8 cellular contexts compared by ENCODE assay signal in genomic region chr2:26345554-26346453, GRCh38. TPM values are rescaled to one million over a fixed set of nuclear protein-coding genes. Genes with fewer than 3 reads are reported as not detected.
DNase-seq lines count a peak whose midpoint lies in the region; ATAC-seq, FAIRE-seq and TF ChIP-seq lines count a peak whose summit lies in the region.

SELENOI (plus strand) TSS chr2:26346143; CDS start chr2:26346233, 90 bp downstream.

- DNase-seq in COLO829 (ENCODE audit: low spot score) (peak; percentile 93), HTR-8/SVneo (ENCODE audit: insufficient read length, low spot score) (peak; percentile 97), NOMO-1 treated with dmso at 0.1 percent for 144 hours (lab: John Stamatoyannopoulos, UW; ENCODE audit: unreplicated experiment) (peak; percentile 97), H1 (ENCODE audit: low read depth in 1 of 2, low spot score in 2 of 2) (peak; percentile 97 to 100), memory B cell (ENCODE audit: low spot score in 2 of 2) (peak; percentile 98 to 100)
- peak; percentile 93 to 100 (median 98) for DNase-seq in activated CD8-positive, alpha-beta memory T cell treated with anti-CD3 and anti-CD28 coated beads for 48 hours (ENCODE audit: low read depth in 2 of 3, low spot score in 2 of 3)
- DNase-seq in stimulated activated CD8-positive, alpha-beta memory T cell treated with anti-CD3 and anti-CD28 coated beads, Interleukin-12 subunit alpha, Interleukin-12 subunit beta, amount 100 ng/mL, for 24 hours (ENCODE audit: extremely low read depth): peak; percentile 98

- peak within 1 kb of the TSS; percentile 10 for H2BK120ac ChIP-seq in H1 (replicated peaks; ENCODE audit: low read depth, low read length)

- H2BK5ac ChIP-seq in H1 (ENCODE audit: low read depth, low read length): peak within 1 kb of the TSS; percentile 99

- peak within 1 kb of the TSS; percentile 93 for H4K5ac ChIP-seq in H1 (ENCODE audit: insufficient read length, low read depth, low read length)

- WGBS in H1 (ENCODE audit: extremely low coverage in 1 of 2, insufficient coverage in 1 of 2, insufficient read length in 1 of 2, insufficient replicate concordance in 2 of 2, low coverage in 1 of 2, low lambda C conversion rate in 2 of 2, missing lambda C conversion rate in 1 of 2), 2 experiments: 2% methylated on average over 67 of the region's 80 CpGs; no CpG with 5 or more reads in 1 of the 2 experiments

- no peaks in the 10 kb centered on the region for H3K36me3 ChIP-seq in H1 (ENCODE audit: control insufficient read depth in 2 of 4, insufficient read depth in 4 of 4, low read length in 3 of 4)

- peak within 1 kb of the TSS; percentile 94 for H3K4me3 Mint-ChIP-seq in memory B cell

- TF ChIP-seq CTCF in H1 (IDR thresholded peaks at IDR 0.05; ENCODE audit: control extremely low read depth in 1 of 3, insufficient read depth in 1 of 3, low read depth in 1 of 3, low read length in 3 of 3): no peak

- H3K9me3 ChIP-seq in H1 (ENCODE audit: insufficient read depth in 2 of 2, low read depth in 1 of 2, low read length in 1 of 2): no peaks in the 10 kb centered on the region

- ATAC-seq in GM21367 (IDR thresholded peaks at IDR 0.05; ENCODE audit: unreplicated experiment) (peak; percentile 89), memory B cell (ENCODE audit: low read depth) (peak; percentile 90)

- H3K23me2 ChIP-seq in H1 (ENCODE audit: low read depth, low read length): peaks cover 5% of the 10 kb centered on the region

- no peak within 1 kb of the TSS for H3K14ac ChIP-seq in H1 (ENCODE audit: insufficient read length)

- peak within 1 kb of the TSS; percentile 86 to 95 (median 90) for H3K9ac ChIP-seq in H1 (replicated peaks in 1 of 4; ENCODE audit: extremely low read depth in 1 of 4, low read depth in 3 of 4, low read length in 3 of 4)

- FAIRE-seq in HTR-8/SVneo (lab: Jason Lieb, UNC): peak; percentile 98
- peak; percentile 69 for FAIRE-seq in H1 (lab: Jason Lieb, UNC)

- H3K9me3 Mint-ChIP-seq in memory B cell: no peaks in the 10 kb centered on the region

- H2BK15ac ChIP-seq in H1 (ENCODE audit: low read length): no peak within 1 kb of the TSS

- H3K79me2 ChIP-seq in H1 (ENCODE audit: control insufficient read depth in 1 of 2, insufficient read depth in 2 of 2, low read length in 2 of 2): peaks cover 7 to 54% of the 10 kb centered on the region in 2 experiments

- no peaks in the 10 kb centered on the region for H3K27me3 Mint-ChIP-seq in memory B cell

- peak within 1 kb of the TSS; percentile 75; the same call in 1 of the 2 replicates for H2BK12ac ChIP-seq in H1 (ENCODE audit: low read depth, low read length)

- no peak within 1 kb of the TSS for H3K23ac ChIP-seq in H1 (ENCODE audit: insufficient read length)

- POLR2A ChIA-PET in H1 (lab: Charles Lee; ENCODE audit: partially characterized antibody): interaction anchor here (0.7 to 2.6 kb wide), 15 partner anchors 10 to 192 kb away, joined by 3 to 17 read pairs (median 4); partner anchors contain the start of genes HADHA and HADHB

- peak within 1 kb of the TSS; percentile 91 to 96 (median 94) for H3K4me3 ChIP-seq in H1 (ENCODE audit: extremely low read depth in 1 of 4, insufficient read depth in 2 of 4, low read depth in 3 of 4, low read length in 4 of 4)

- peak within 1 kb of the TSS; percentile 90 for H3K18ac ChIP-seq in H1 (ENCODE audit: extremely low read depth, low read length)

- no peaks in the 10 kb centered on the region for H3K36me3 Mint-ChIP-seq in memory B cell

- CTCF ChIA-PET in H1 (lab: Charles Lee; ENCODE audit: partially characterized antibody): interaction anchor here (0.6 to 1.3 kb wide), 7 partner anchors 15 to 254 kb away, joined by 3 to 4 read pairs (median 3); no protein-coding TSS in a partner anchor

- H3K4me2 ChIP-seq in H1 (ENCODE audit: insufficient read depth in 1 of 2, low read depth in 2 of 2, low read length in 2 of 2): peak within 1 kb of the TSS; percentile 80 to 98

- TF ChIP-seq RAD21 in H1 (IDR thresholded peaks at IDR 0.05 in 1 of 2, conservative IDR thresholded peaks at IDR 0.05 in 1 of 2; ENCODE audit: low read depth in 2 of 2, low read length in 2 of 2): no peak

- H3K79me1 ChIP-seq in H1 (ENCODE audit: low read depth, low read length): no peaks in the 10 kb centered on the region; the same call in 1 of the 2 replicates

- H4K8ac ChIP-seq in H1 (ENCODE audit: extremely low read depth, insufficient read depth, low read length): peak within 1 kb of the TSS; percentile 97

- peak within 1 kb of the TSS; percentile 77 for H3K27ac ChIP-seq in H1 (ENCODE audit: low read depth, low read length)

- no peaks in the 10 kb centered on the region; a peak in 1 of 7 replicates for H3K27me3 ChIP-seq in H1 (replicated peaks in 1 of 4; ENCODE audit: control insufficient read depth in 3 of 4, extremely low read depth in 1 of 4, insufficient read depth in 3 of 4, low read length in 3 of 4)

- peak within 1 kb of the TSS; percentile 4 for H3K4ac ChIP-seq in H1 (replicated peaks; ENCODE audit: insufficient read length, low read depth, low read length)

- no peak within 1 kb of the TSS for H2BK20ac ChIP-seq in H1 (ENCODE audit: low read length)

- peaks cover 0 to 4% of the 10 kb centered on the region in 2 experiments for H4K20me1 ChIP-seq in H1 (replicated peaks in 1 of 2; ENCODE audit: control insufficient read depth in 1 of 2, insufficient read depth in 2 of 2, low read length in 2 of 2)

- peak; percentile 88 to 95 for TF ChIP-seq POLR2A in H1 (IDR thresholded peaks at IDR 0.05; ENCODE audit: control extremely low read depth in 1 of 2, low read depth in 2 of 2, low read length in 2 of 2)

- H3K4me1 ChIP-seq in H1 (replicated peaks in 1 of 4; ENCODE audit: control insufficient read depth in 3 of 4, insufficient read depth in 4 of 4, low read length in 3 of 4): no peaks in the 10 kb centered on the region; a peak in 3 of 7 replicates

- peak within 1 kb of the TSS; percentile 51 for H3K56ac ChIP-seq in H1 (replicated peaks; ENCODE audit: insufficient read length, low read depth, low read length)

- H2AFZ ChIP-seq in H1 (ENCODE audit: low read length): no peak within 1 kb of the TSS

- H4K91ac ChIP-seq in H1 (replicated peaks; ENCODE audit: insufficient read length, low read length): peak within 1 kb of the TSS; percentile 45

- peak; percentile 18 to 47; a peak in 1 of 3 replicates for TF ChIP-seq EP300 in H1 (IDR thresholded peaks at IDR 0.05; ENCODE audit: borderline replicate concordance in 1 of 2, low read depth in 2 of 2, low read length in 2 of 2)

- peaks cover 15% of the 10 kb centered on the region for H3K4me1 Mint-ChIP-seq in memory B cell

- peak within 1 kb of the TSS; percentile 56; the same call in 1 of the 2 replicates for H2AK5ac ChIP-seq in H1 (ENCODE audit: low read depth, low read length)

- peak within 1 kb of the TSS; percentile 96 for H3K27ac Mint-ChIP-seq in memory B cell

TF ChIP-seq in H1, 55 proteins besides CTCF, POLR2A, EP300 and RAD21 (continues in another document):
- TF ChIP-seq MAFK (IDR thresholded peaks at IDR 0.05; ENCODE audit: low read depth, low read length) (no peak), RNF2 (IDR thresholded peaks at IDR 0.05; ENCODE audit: borderline replicate concordance, low read depth, low read length, missing control alignments, poor library complexity, severe bottlenecking) (no peak), CBX5 (IDR thresholded peaks at IDR 0.05; ENCODE audit: low read depth, low read length) (no peak), JUND (IDR thresholded peaks at IDR 0.05; ENCODE audit: low read length) (no peak), SUZ12 (IDR thresholded peaks at IDR 0.05; ENCODE audit: low read length) (no peak), CREB1 (IDR thresholded peaks at IDR 0.05) (peak; percentile 85), RBBP5 (IDR thresholded peaks at IDR 0.05; ENCODE audit: borderline replicate concordance, low read depth, low read length) (peak; percentile 87), SIRT6 (IDR thresholded peaks at IDR 0.05; ENCODE audit: low read length) (no peak), BCL11A (IDR thresholded peaks at IDR 0.05; ENCODE audit: low read depth in 2 of 2, low read length in 2 of 2) (no peak), CEBPB (IDR thresholded peaks at IDR 0.05; ENCODE audit: low read depth, low read length) (no peak), ATF3 (IDR thresholded peaks at IDR 0.05; ENCODE audit: insufficient read depth, low read depth, low read length) (no peak), E2F6 (IDR thresholded peaks at IDR 0.05) (no peak), TCF12 (IDR thresholded peaks at IDR 0.05; ENCODE audit: low read depth, low read length) (no peak), KDM4A (IDR thresholded peaks at IDR 0.05; ENCODE audit: low read depth, low read length, severe bottlenecking) (peak; percentile 59), SRF (IDR thresholded peaks at IDR 0.05; ENCODE audit: low read depth, low read length) (no peak), SP4 (IDR thresholded peaks at IDR 0.05; ENCODE audit: low read length) (peak; percentile 95), TBP (IDR thresholded peaks at IDR 0.05; ENCODE audit: low read depth, low read length) (peak; percentile 87), TAF1 (IDR thresholded peaks at IDR 0.05; ENCODE audit: low read depth, low read length) (peak; percentile 93)

RNA-seq across cellular contexts. Expression of gene SELENOI, which starts in this region (rescaled TPM):
- 54.8 and 63.8 TPM in 2 replicates for total RNA-seq in H1 (2021; fragmentation: NEBNext Ultra II Directional; extraction: Animal tissue kit (Norgen Biotek cat#: 25700))
- polyA plus RNA-seq in H1 (2011; rRNA removed): 15.9 and 22.2 TPM in 2 replicates
- 12.4 TPM for polyA plus RNA-seq in H1 (2011; cell fraction: cytosol; rRNA removed)
- 16.6 TPM for polyA plus RNA-seq in H1 (2011; cell fraction: nucleus; rRNA removed)
- polyA plus RNA-seq in H1 (2012, experiment 1 of 2): 10.4 to 21.8 TPM (median 16.9 TPM) in 4 replicates
- 1.2 TPM for polyA plus RNA-seq in H1 (2012, experiment 2 of 2)
- 33.6 TPM for polyA plus RNA-seq in H1 (2013, experiment 1 of 2)
- 35.8 TPM for polyA plus RNA-seq in H1 (2013, experiment 2 of 2)
- polyA minus RNA-seq in H1 (2011; rRNA and poly(A)+ RNA removed): 175 and 199 TPM in 2 replicates
- 20.9 TPM for polyA minus RNA-seq in H1 (2011; cell fraction: cytosol; rRNA and poly(A)+ RNA removed)
- 44.0 TPM for polyA minus RNA-seq in H1 (2011; cell fraction: nucleus; rRNA and poly(A)+ RNA removed)

Comparison
In these comparisons a context has a peak if more than half of its experiments do, and no peak if none do; other contexts are left out.
1. Peak in every context shown above with its lines: DNase-seq, ATAC-seq, H3K4me3 ChIP-seq and H3K27ac ChIP-seq.